Comparison of ENCODE assay signal across 9 cellular contexts in the genomic region with DNA sequence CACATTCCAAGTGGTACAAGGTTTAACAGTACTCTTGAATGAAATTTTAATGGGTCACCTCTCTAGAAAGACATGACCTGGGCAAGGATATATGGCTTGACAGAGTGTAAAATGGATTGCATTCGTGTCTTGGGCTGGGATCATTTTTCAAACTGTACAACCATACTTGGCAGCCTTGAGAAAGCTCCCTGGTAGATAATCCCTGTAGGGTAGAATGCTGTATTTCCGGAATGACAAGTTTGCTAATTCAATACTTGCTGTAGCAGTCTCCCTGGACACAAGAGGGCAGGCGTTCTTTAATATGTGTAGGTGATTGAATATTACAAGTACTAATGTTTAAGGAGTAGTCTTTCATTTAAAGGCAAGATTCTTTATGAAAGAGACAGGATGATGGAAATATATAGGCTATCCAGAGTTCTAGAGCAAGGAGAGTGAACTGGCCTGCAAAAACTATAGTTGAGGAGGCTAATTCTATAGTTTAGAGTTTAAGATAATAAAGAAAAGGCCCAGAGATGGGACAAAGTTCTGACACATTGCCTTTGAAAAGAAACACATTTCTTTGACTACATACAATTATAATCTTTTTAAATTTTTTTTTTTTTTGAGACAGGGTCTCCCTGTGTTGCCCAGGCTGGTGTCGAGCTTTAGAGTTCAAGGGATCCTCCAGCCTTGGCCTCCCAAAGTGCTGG.
DNase-seq lines count a peak whose midpoint lies in the region; ATAC-seq and TF ChIP-seq lines count a peak whose summit lies in the region.
"Had no signal": no experiment of that assay in that cellular context is flagged by ENCODE, and none has a peak within 500 bp of the region (broad histone marks: within the 10 kb centered on the region; RNA-seq: fewer than 3 reads in every experiment).

No MANE protein-coding gene starts in this region.

- H3K9me3 Mint-ChIP-seq in stimulated activated naive CD8-positive, alpha-beta T cell treated with anti-CD3 and anti-CD28 coated beads, Interleukin-15, amount 100 ng/mL, for 72 hours: peaks cover 0 to 5% of the 10 kb centered on the region in 2 donors

- no peaks in the 10 kb centered on the region for H3K27me3 Mint-ChIP-seq in stimulated activated naive CD8-positive, alpha-beta T cell treated with anti-CD3 and anti-CD28 coated beads, Interleukin-15, amount 100 ng/mL, for 72 hours

- no peak overlapping the region for H3K4me3 ChIP-seq in NB4 (ENCODE audit: low read depth, low read length)

- H3K4me1 Mint-ChIP-seq in stimulated activated naive CD8-positive, alpha-beta T cell treated with anti-CD3 and anti-CD28 coated beads, Interleukin-15, amount 100 ng/mL, for 72 hours: no peaks in the 10 kb centered on the region
- H3K4me1 Mint-ChIP-seq: naive thymus-derived CD8-positive, alpha-beta T cell had no signal

- TF ChIP-seq CTCF in GM12872 (IDR thresholded peaks at IDR 0.05; ENCODE audit: insufficient read depth, low read depth, low read length): 0 out of 3 replicates have a peak, but pooled peaks have one; percentile 21
- TF ChIP-seq CTCF in NB4 (IDR thresholded peaks at IDR 0.05; ENCODE audit: low read depth, low read length): peak; percentile 6
- peak; percentile 91 for TF ChIP-seq CTCF in VCaP (conservative IDR thresholded peaks at IDR 0.05)

- H3K27ac Mint-ChIP-seq in stimulated activated naive CD8-positive, alpha-beta T cell treated with anti-CD3 and anti-CD28 coated beads, Interleukin-15, amount 100 ng/mL, for 72 hours: peak overlapping the region in 1 of 2 donors; percentile 12
- H3K27ac Mint-ChIP-seq: naive thymus-derived CD8-positive, alpha-beta T cell had no signal

- H3K4me3 Mint-ChIP-seq in stimulated activated naive CD8-positive, alpha-beta T cell treated with anti-CD3 and anti-CD28 coated beads, Interleukin-15, amount 100 ng/mL, for 72 hours: no peak overlapping the region
- H3K4me3 Mint-ChIP-seq: naive thymus-derived CD8-positive, alpha-beta T cell had no signal

- peak; percentile 28 for DNase-seq in NB4 (ENCODE audit: low read depth)
- peak; percentile 50 for DNase-seq in iris pigment epithelial cell (ENCODE audit: low read depth)
- DNase-seq in T1000 (lab: John Stamatoyannopoulos, UW): no peak
- DNase-seq in stimulated activated CD4-positive, alpha-beta T cell treated with anti-CD3 and anti-CD28 coated beads, Interleukin-15, amount 100 ng/mL, for 24 hours: no peak
- DNase-seq in stimulated activated naive CD8-positive, alpha-beta T cell treated with anti-CD3 and anti-CD28 coated beads, Interleukin-15, amount 100 ng/mL, for 72 hours: no peak

- peak overlapping the region; percentile 68 for H3K27ac ChIP-seq in VCaP

- no peak for TF ChIP-seq POLR2A in NB4 (IDR thresholded peaks at IDR 0.05; ENCODE audit: extremely low read depth, insufficient read length)

- ATAC-seq in stimulated activated naive CD8-positive, alpha-beta T cell treated with anti-CD3 and anti-CD28 coated beads, Interleukin-15, amount 100 ng/mL, for 72 hours: no peak
- ATAC-seq in GM21423 (IDR thresholded peaks at IDR 0.05; ENCODE audit: unreplicated experiment): no peak
- ATAC-seq: naive thymus-derived CD8-positive, alpha-beta T cell had no signal

Comparison
In these comparisons a context has a peak if more than half of its experiments do, and no peak if none do; other contexts are left out.
1. CTCF ChIP-seq: peak in every context shown above with its lines; median percentile 91 in VCaP; 21 in GM12872; 6 in NB4.
2. DNase-seq: peak in NB4 (single experiment) and iris pigment epithelial cell (single experiment); none in T1000 (single experiment), stimulated activated CD4-positive, alpha-beta T cell treated with anti-CD3 and anti-CD28 coated beads, Interleukin-15, amount 100 ng/mL, for 24 hours (single experiment) and stimulated activated naive CD8-positive, alpha-beta T cell treated with anti-CD3 and anti-CD28 coated beads, Interleukin-15, amount 100 ng/mL, for 72 hours (0 of 2).